ENCODE assay signal across 1 cellular context in the genomic region with DNA sequence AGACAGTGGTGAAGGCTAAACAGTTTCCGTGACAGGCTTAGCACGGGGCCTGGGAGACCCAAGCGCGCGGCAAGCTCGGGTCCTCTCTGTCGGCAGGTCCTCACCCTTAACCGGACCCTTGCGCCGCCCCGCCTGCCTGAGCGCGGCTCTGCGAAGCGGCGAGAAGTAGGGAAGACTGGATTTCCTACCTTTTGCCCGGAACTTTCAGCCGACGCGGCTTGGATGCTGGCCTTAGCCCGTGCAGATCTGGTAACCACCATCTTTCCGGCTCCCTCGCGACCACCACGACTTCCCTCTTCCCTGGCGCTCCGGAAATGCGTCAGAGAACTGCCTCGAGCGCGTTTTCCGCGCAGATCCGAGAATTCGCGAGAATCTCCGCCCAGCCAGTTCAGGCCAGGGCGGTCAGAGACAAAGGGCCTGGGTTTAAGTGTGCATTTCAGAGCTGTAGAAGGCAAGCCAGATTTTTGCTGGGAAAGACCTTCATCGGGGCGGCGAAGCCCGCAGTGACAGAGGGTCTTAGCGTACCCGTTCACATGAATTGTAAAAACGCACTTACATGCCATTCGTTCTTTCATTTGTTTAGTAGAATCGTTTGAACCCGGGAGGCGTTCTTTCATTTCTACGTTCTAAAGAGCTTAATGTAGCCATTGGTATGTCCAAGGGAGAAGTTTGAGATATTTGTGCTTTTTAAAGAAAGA.
TF ChIP-seq lines count a peak whose summit lies in the region.

A gene with protein sequence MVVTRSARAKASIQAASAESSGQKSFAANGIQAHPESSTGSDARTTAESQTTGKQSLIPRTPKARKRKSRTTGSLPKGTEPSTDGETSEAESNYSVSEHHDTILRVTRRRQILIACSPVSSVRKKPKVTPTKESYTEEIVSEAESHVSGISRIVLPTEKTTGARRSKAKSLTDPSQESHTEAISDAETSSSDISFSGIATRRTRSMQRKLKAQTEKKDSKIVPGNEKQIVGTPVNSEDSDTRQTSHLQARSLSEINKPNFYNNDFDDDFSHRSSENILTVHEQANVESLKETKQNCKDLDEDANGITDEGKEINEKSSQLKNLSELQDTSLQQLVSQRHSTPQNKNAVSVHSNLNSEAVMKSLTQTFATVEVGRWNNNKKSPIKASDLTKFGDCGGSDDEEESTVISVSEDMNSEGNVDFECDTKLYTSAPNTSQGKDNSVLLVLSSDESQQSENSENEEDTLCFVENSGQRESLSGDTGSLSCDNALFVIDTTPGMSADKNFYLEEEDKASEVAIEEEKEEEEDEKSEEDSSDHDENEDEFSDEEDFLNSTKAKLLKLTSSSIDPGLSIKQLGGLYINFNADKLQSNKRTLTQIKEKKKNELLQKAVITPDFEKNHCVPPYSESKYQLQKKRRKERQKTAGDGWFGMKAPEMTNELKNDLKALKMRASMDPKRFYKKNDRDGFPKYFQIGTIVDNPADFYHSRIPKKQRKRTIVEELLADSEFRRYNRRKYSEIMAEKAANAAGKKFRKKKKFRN (minus strand): TSS at position 318 of the 698 bp plus-strand sequence. CDS start 58 bp downstream, at position 260.

TF ChIP-seq in IMR-90, 13 proteins besides CTCF, POLR2A, EP300 and RAD21 (continued from another document):
- TF ChIP-seq, protein P1, sequence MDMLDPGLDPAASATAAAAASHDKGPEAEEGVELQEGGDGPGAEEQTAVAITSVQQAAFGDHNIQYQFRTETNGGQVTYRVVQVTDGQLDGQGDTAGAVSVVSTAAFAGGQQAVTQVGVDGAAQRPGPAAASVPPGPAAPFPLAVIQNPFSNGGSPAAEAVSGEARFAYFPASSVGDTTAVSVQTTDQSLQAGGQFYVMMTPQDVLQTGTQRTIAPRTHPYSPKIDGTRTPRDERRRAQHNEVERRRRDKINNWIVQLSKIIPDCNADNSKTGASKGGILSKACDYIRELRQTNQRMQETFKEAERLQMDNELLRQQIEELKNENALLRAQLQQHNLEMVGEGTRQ (IDR thresholded peaks at IDR 0.05; ENCODE audit: low read depth, low read length): 0 out of 2 replicates have a peak, but pooled peaks have one; percentile 5
- TF ChIP-seq, protein P2, sequence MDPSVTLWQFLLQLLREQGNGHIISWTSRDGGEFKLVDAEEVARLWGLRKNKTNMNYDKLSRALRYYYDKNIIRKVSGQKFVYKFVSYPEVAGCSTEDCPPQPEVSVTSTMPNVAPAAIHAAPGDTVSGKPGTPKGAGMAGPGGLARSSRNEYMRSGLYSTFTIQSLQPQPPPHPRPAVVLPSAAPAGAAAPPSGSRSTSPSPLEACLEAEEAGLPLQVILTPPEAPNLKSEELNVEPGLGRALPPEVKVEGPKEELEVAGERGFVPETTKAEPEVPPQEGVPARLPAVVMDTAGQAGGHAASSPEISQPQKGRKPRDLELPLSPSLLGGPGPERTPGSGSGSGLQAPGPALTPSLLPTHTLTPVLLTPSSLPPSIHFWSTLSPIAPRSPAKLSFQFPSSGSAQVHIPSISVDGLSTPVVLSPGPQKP (IDR thresholded peaks at IDR 0.05; ENCODE audit: borderline replicate concordance, low read depth, low read length): no peak
- TF ChIP-seq MXI1 (IDR thresholded peaks at IDR 0.05; ENCODE audit: borderline replicate concordance, low read depth, low read length): peak; percentile 93; the same call in 1 of the 2 replicates
- TF ChIP-seq BHLHE40 (IDR thresholded peaks at IDR 0.05; ENCODE audit: low read depth, low read length): 0 out of 2 replicates have a peak, but pooled peaks have one; percentile 7
